ENCODE assay signal across 20 cellular contexts in genomic region chr1:197801111-197801482, GRCh38. TPM values are rescaled to one million over a fixed set of nuclear protein-coding genes. Genes with fewer than 3 reads are reported as not detected.
A peak's percentile ranks its signal among the peaks of the same experiment; 100 is the strongest.
DNase-seq lines count a peak whose midpoint lies in the region; ATAC-seq, FAIRE-seq and TF ChIP-seq lines count a peak whose summit lies in the region.
"Had no signal": no experiment of that assay in that cellular context is flagged by ENCODE, and none has a peak within 500 bp of the region (broad histone marks: within the 10 kb centered on the region; RNA-seq: fewer than 3 reads in every experiment).

No MANE protein-coding gene starts in this region.

- no peak overlapping the region for H2BK20ac ChIP-seq in IMR-90 (ENCODE audit: low read depth, low read length)

- POLR2A ChIA-PET in IMR-90 (lab: Charles Lee; ENCODE audit: unreplicated experiment) (no interaction called here), K562 (lab: Yijun Ruan, JAX) (no interaction called here), HepG2 (lab: Yijun Ruan, JAX) (no interaction called here)

- peak overlapping the region; percentile 12; the same call in 1 of the 2 replicates for H3K4ac ChIP-seq in IMR-90 (ENCODE audit: low read depth, low read length)

- H3K9me3 ChIP-seq in IMR-90 (ENCODE audit: control insufficient read depth, insufficient read depth, low read length) = peaks cover 13% of the 10 kb centered on the region
- H3K9me3 ChIP-seq in K562 (replicated peaks; ENCODE audit: control insufficient read depth, insufficient read depth, low read depth, low read length) = peaks cover 6% of the 10 kb centered on the region
- H3K9me3 ChIP-seq in HepG2 (ENCODE audit: low read length) = peaks cover 14% of the 10 kb centered on the region
- H3K9me3 ChIP-seq in effector memory CD4-positive, alpha-beta T cell (ENCODE audit: control insufficient read depth, low read length) = no peaks in the 10 kb centered on the region

- H3K23ac ChIP-seq in IMR-90 (ENCODE audit: low read depth, low read length) = no peak overlapping the region

- H3K9ac ChIP-seq in IMR-90 (ENCODE audit: low read depth, low read length) (no peak overlapping the region), K562 (ENCODE audit: insufficient read depth in 1 of 2, low read depth in 2 of 2, low read length in 2 of 2) (no peak overlapping the region; a peak in 1 of 4 replicates), HepG2 (ENCODE audit: insufficient read depth, low read depth, low read length) (no peak overlapping the region)
- H3K9ac ChIP-seq: GM23248 had no signal

- H3K79me1 ChIP-seq in IMR-90 (ENCODE audit: low read depth in 1 of 2, low read length in 2 of 2) = no peaks in the 10 kb centered on the region

- ATAC-seq in IMR-90 (ENCODE audit: low read depth) (no peak), K562 (no peak), HepG2 (peak; percentile 66), sciatic nerve (peak; percentile 26)

- no peak overlapping the region for H3K18ac ChIP-seq in IMR-90 (ENCODE audit: low read depth, low read length)

- no peak overlapping the region for H2BK5ac ChIP-seq in IMR-90 (ENCODE audit: low read depth, low read length, poor library complexity, severe bottlenecking)

- H3K4me1 ChIP-seq in IMR-90 (ENCODE audit: control insufficient read depth, insufficient read depth, low read length) (peaks cover 12% of the 10 kb centered on the region), K562 (replicated peaks in 1 of 2; ENCODE audit: control insufficient read depth in 2 of 2, insufficient read depth in 2 of 2, low read length in 2 of 2) (no peaks in the 10 kb centered on the region), HepG2 (ENCODE audit: insufficient read depth, low read length) (peaks cover 13% of the 10 kb centered on the region; the same call in 1 of the 2 replicates)
- H3K4me1 ChIP-seq in effector memory CD4-positive, alpha-beta T cell (ENCODE audit: control insufficient read depth, insufficient read depth, low read length, poor library complexity, severe bottlenecking) = no peaks in the 10 kb centered on the region

- H4K5ac ChIP-seq in IMR-90 (ENCODE audit: low read depth, low read length) = no peak overlapping the region

- no CpG with 5 or more reads among the region's 1 CpG for WGBS in IMR-90 (ENCODE audit: extremely low coverage in 2 of 2, insufficient read length in 1 of 2), 2 experiments
- 9% methylated on average over 1 of the region's 1 CpG for WGBS in K562 (ENCODE audit: insufficient coverage, low coverage, missing lambda C conversion rate)
- no CpG with 5 or more reads among the region's 1 CpG for WGBS in HepG2 (ENCODE audit: low lambda C conversion rate)

- TF ChIP-seq CTCF in IMR-90 (conservative IDR thresholded peaks at IDR 0.05; ENCODE audit: low read depth, low read length) = no peak
- TF ChIP-seq CTCF in K562 (IDR thresholded peaks at IDR 0.05 in 2 of 3, conservative IDR thresholded peaks at IDR 0.05 in 1 of 3; ENCODE audit: insufficient read depth in 2 of 3, low read depth in 1 of 3, low read length in 3 of 3) = no peak
- TF ChIP-seq CTCF in HepG2 (CRISPR knock-in tag; IDR thresholded peaks at IDR 0.05) = no peak

- H3K27me3 ChIP-seq in IMR-90 (ENCODE audit: control insufficient read depth, insufficient read depth, low read length) (no peaks in the 10 kb centered on the region), K562 (ENCODE audit: control insufficient read depth in 2 of 2, insufficient read depth in 2 of 2, low read length in 2 of 2) (no peaks in the 10 kb centered on the region; a peak in 1 of 5 replicates), HepG2 (ENCODE audit: control insufficient read depth in 1 of 2, insufficient read depth in 2 of 2, low read length in 2 of 2) (no peaks in the 10 kb centered on the region)
- H3K27me3 ChIP-seq in effector memory CD4-positive, alpha-beta T cell (replicated peaks; ENCODE audit: control insufficient read depth, insufficient read depth, low read length, poor library complexity, severe bottlenecking) = no peaks in the 10 kb centered on the region

- DNase-seq in IMR-90 = no peak
- DNase-seq in K562 (ENCODE audit: extremely low read depth in 1 of 4, low spot score in 3 of 4) = no peak
- DNase-seq in HepG2 (ENCODE audit: low spot score) = no peak
- no peak for DNase-seq in sciatic nerve (ENCODE audit: low spot score)
- DNase-seq in RCC 7860 (ENCODE audit: low spot score) = no peak
- DNase-seq in NCI-H748 (lab: John Stamatoyannopoulos, UW; ENCODE audit: unreplicated experiment) = no peak
- DNase-seq in effector memory CD4-positive, alpha-beta T cell = no peak
- DNase-seq: ACHN; AML-193; CD4-positive, alpha-beta T cell; DMS153; DMS79; GDM1; GM23248; HCEC 1CT had no signal

- no peak overlapping the region for H3K27ac ChIP-seq in IMR-90 (ENCODE audit: insufficient read depth, low read length)
- H3K27ac ChIP-seq in K562 (ENCODE audit: extremely low read depth, low read depth, low read length) = no peak overlapping the region
- H3K27ac ChIP-seq in HepG2 (ENCODE audit: extremely low read length, insufficient read depth, low read length) = no peak overlapping the region
- H3K27ac ChIP-seq in effector memory CD4-positive, alpha-beta T cell (ENCODE audit: insufficient read depth, low read length, poor library complexity, severe bottlenecking) = no peak overlapping the region
- H3K27ac ChIP-seq: C4-2B, GM23248 had no signal

- TF ChIP-seq POLR2A in IMR-90 (IDR thresholded peaks at IDR 0.05; ENCODE audit: low read depth, low read length) (no peak), K562 (conservative IDR thresholded peaks at IDR 0.05) (no peak), HepG2 (IDR thresholded peaks at IDR 0.05; ENCODE audit: insufficient read depth in 1 of 2, low read depth in 2 of 2, low read length in 2 of 2) (no peak)

- H3K9me1 ChIP-seq in IMR-90 (ENCODE audit: insufficient read depth, low read length) (peaks cover 12% of the 10 kb centered on the region), K562 (ENCODE audit: control insufficient read depth, insufficient read depth, low read length) (no peaks in the 10 kb centered on the region)

- in situ Hi-C loops in IMR-90 (cut with MboI; ENCODE audit: low sequenced_read_pairs) = no loop called here
- in situ Hi-C loops in K562 (cut with MboI) = no loop called here
- in situ Hi-C loops in HepG2 (cut with HindIII; ENCODE audit: extremely low pct_ligation_motif_present, low pct_unique_long_range_greater_than_20kb) = no loop called here

- dilution Hi-C loops in IMR-90 (cut with HindIII; ENCODE audit: low sequenced_read_pairs, unreplicated experiment) = no loop called here

- H2AK9ac ChIP-seq in IMR-90 (replicated peaks; ENCODE audit: low read depth, low read length, poor library complexity) = no peak overlapping the region

- H3K4me3 ChIP-seq in IMR-90 (ENCODE audit: insufficient read depth, low read depth, low read length) (no peak overlapping the region), K562 (no peak overlapping the region), HepG2 (replicated peaks in 1 of 3; ENCODE audit: insufficient read depth in 1 of 3, low read depth in 2 of 3, low read length in 3 of 3) (no peak overlapping the region)
- H3K4me3 ChIP-seq in effector memory CD4-positive, alpha-beta T cell (ENCODE audit: insufficient read depth, low read depth, low read length, poor library complexity, severe bottlenecking) = no peak overlapping the region
- H3K4me3 ChIP-seq: GM23248 had no signal

- no peak overlapping the region for H2BK15ac ChIP-seq in IMR-90 (ENCODE audit: low read depth, low read length)

- no peak overlapping the region for H3K56ac ChIP-seq in IMR-90 (ENCODE audit: extremely low read depth, insufficient read depth, low read length)

- TF ChIP-seq RAD21 in IMR-90 (IDR thresholded peaks at IDR 0.05; ENCODE audit: low read length) = no peak
- no peak for TF ChIP-seq RAD21 in K562 (CRISPR knock-in tag; conservative IDR thresholded peaks at IDR 0.05 in 1 of 2, IDR thresholded peaks at IDR 0.05 in 1 of 2)
- TF ChIP-seq RAD21 in HepG2 (CRISPR knock-in tag; IDR thresholded peaks at IDR 0.05) = no peak

- CTCF ChIA-PET in IMR-90 (lab: Yijun Ruan, JAX) = no interaction called here
- CTCF ChIA-PET in K562 (lab: Yijun Ruan, JAX; ENCODE audit: low intra/inter-chr PET ratio) = no interaction called here
- CTCF ChIA-PET in HepG2 (lab: Yijun Ruan, JAX; ENCODE audit: low intra/inter-chr PET ratio, low total read pairs) = no interaction called here

- TF ChIP-seq EP300 in K562 (IDR thresholded peaks at IDR 0.05; ENCODE audit: low read length) = no peak
- TF ChIP-seq EP300 in HepG2 (IDR thresholded peaks at IDR 0.05; ENCODE audit: low read depth in 2 of 2, low read length in 2 of 2) = no peak
- no peak for TF ChIP-seq EP300 in HepG2 (CRISPR knock-in tag; IDR thresholded peaks at IDR 0.05; ENCODE audit: borderline replicate concordance)

- no peak for FAIRE-seq in K562 (lab: Jason Lieb, UNC)
- FAIRE-seq in HepG2 (lab: Jason Lieb, UNC) = no peak
- FAIRE-seq in RCC 7860 (lab: Jason Lieb, UNC) = no peak
- FAIRE-seq: A204.1, GM12892, GM18507, H54 had no signal

- H4K91ac ChIP-seq in IMR-90 (ENCODE audit: insufficient read depth, low read depth, low read length) = no peak overlapping the region

- no peak overlapping the region for H4K8ac ChIP-seq in IMR-90 (ENCODE audit: low read depth in 2 of 2, low read length in 2 of 2)

- H3K79me2 ChIP-seq in K562 (ENCODE audit: control insufficient read depth, insufficient read depth, low read length) (no peaks in the 10 kb centered on the region), HepG2 (ENCODE audit: insufficient read depth, low read length) (no peaks in the 10 kb centered on the region)

- no peak overlapping the region for H2BK120ac ChIP-seq in IMR-90 (ENCODE audit: low read depth, low read length)

- peak overlapping the region; percentile 43 for H2AFZ ChIP-seq in IMR-90 (replicated peaks; ENCODE audit: low read length, poor library complexity)
- H2AFZ ChIP-seq in K562 (ENCODE audit: low read depth, low read length) = no peak overlapping the region
- no peak overlapping the region for H2AFZ ChIP-seq in HepG2 (ENCODE audit: low read length)
- H2AFZ ChIP-seq: GM23248 had no signal

- H3K4me2 ChIP-seq in IMR-90 (ENCODE audit: low read depth, low read length) (no peak overlapping the region), K562 (ENCODE audit: insufficient read depth, low read length) (no peak overlapping the region), HepG2 (ENCODE audit: low read depth, low read length) (peak overlapping the region; percentile 39; the same call in 1 of the 2 replicates)

- BruUV-seq in IMR-90 (replicated peaks; lab: Mats Ljungman, UMichigan) (no TSS peak), K562 (replicated peaks; lab: Mats Ljungman, UMichigan) (no TSS peak), HepG2 (replicated peaks; lab: Mats Ljungman, UMichigan) (no TSS peak)

- intact Hi-C loops in IMR-90 (cut with micrococcal nuclease) (no loop called here), K562 (cut with micrococcal nuclease) (no loop called here), HepG2 (cut with micrococcal nuclease; ENCODE audit: unreplicated experiment) (no loop called here), sciatic nerve (cut with DNase I) (no loop called here)

- no peaks in the 10 kb centered on the region for H4K20me1 ChIP-seq in IMR-90 (ENCODE audit: insufficient read depth, low read length)
- no peaks in the 10 kb centered on the region for H4K20me1 ChIP-seq in K562 (replicated peaks; ENCODE audit: control insufficient read depth, insufficient read depth, low read length)
- H4K20me1 ChIP-seq in HepG2 (ENCODE audit: insufficient read depth, low read length) = no peaks in the 10 kb centered on the region

- H3K36me3 ChIP-seq in IMR-90 (ENCODE audit: control insufficient read depth, insufficient read depth, low read length) (no peaks in the 10 kb centered on the region), K562 (ENCODE audit: control insufficient read depth, insufficient read depth, low read length) (no peaks in the 10 kb centered on the region), HepG2 (replicated peaks in 1 of 2; ENCODE audit: control insufficient read depth in 1 of 2, insufficient read depth in 2 of 2, low read length in 2 of 2) (no peaks in the 10 kb centered on the region)
- H3K36me3 ChIP-seq in effector memory CD4-positive, alpha-beta T cell (ENCODE audit: control insufficient read depth, insufficient read depth, low read length) = no peaks in the 10 kb centered on the region

- H3K14ac ChIP-seq in IMR-90 (replicated peaks; ENCODE audit: low read depth, low read length) = no peak overlapping the region

- H2AK5ac ChIP-seq in IMR-90 (ENCODE audit: low read depth, low read length) = no peak overlapping the region

RNA-seq across cellular contexts. Expression of gene DENND1B, which starts 25.8 kb away (rescaled TPM):
- total RNA-seq in IMR-90 (2012; rRNA removed) (24.2 and 26.1 TPM in 2 replicates), K562 (2014; rRNA removed) (4.7 and 6.0 TPM in 2 replicates), K562 (2014; rRNA removed; fragmentation: Illumina TruSeq; extraction: Trizol) (10.7 and 13.0 TPM in 2 replicates), K562 (2015; rRNA removed; fragmentation: Illumina TruSeq; extraction: Trizol) (10.6 and 12.1 TPM in 2 replicates), K562 (2021) (9.1 and 9.3 TPM in 2 replicates), HepG2 (2016; rRNA removed; fragmentation: Illumina TruSeq; extraction: Trizol) (5.7 and 7.5 TPM in 2 replicates), sciatic nerve (16.6 TPM)
- polyA plus RNA-seq in IMR-90 (2012; rRNA removed) (3.6 and 4.0 TPM in 2 replicates), K562 (2011; rRNA removed) (9.3 and 10.3 TPM in 2 replicates), K562 (2014; fragmentation: Illumina TruSeq; extraction: Trizol) (7.1 and 7.5 TPM in 2 replicates), K562 (2014; fragmentation: Nextera tagmentation; extraction: Ambion mirVana) (1 to 10 TPM; 2.1 to 3.3 TPM), K562 (2014; rRNA removed) (2.9 TPM in 2 replicates), HepG2 (2011; rRNA removed) (2.1 and 2.6 TPM in 2 replicates)
- 0.86 and 1.1 TPM in 2 replicates for polyA plus RNA-seq in IMR-90 (2012; cell fraction: cytosol; rRNA removed)
- 1.2 and 9.7 TPM in 2 replicates for polyA plus RNA-seq in IMR-90 (2012; cell fraction: nucleus; rRNA removed; ENCODE audit: low replicate concordance)
- total RNA-seq in K562 (2011; cell fraction: chromatin; rRNA removed; ENCODE audit: low replicate concordance) = 36.5 and 51.3 TPM in 2 replicates
- total RNA-seq in K562 (2011; cell fraction: nucleolus; rRNA removed) = 9.0 and 13.6 TPM in 2 replicates
- 24.3 and 35.3 TPM in 2 replicates for total RNA-seq in K562 (2011; cell fraction: nucleoplasm; rRNA removed)
- 2.1 and 3.7 TPM in 2 replicates for polyA plus RNA-seq in K562 (2011; cell fraction: cytosol; rRNA removed)
- polyA plus RNA-seq in K562 (2011; cell fraction: nucleus; rRNA removed) = 10.5 and 19.6 TPM in 2 replicates
- 4.0 and 4.9 TPM in 2 replicates for polyA plus RNA-seq in K562 (2012)
- polyA minus RNA-seq in K562 (2011; rRNA and poly(A)+ RNA removed) = 34.2 and 47.7 TPM in 2 replicates
- 5.2 and 7.3 TPM in 2 replicates for polyA minus RNA-seq in K562 (2011; cell fraction: cytosol; rRNA and poly(A)+ RNA removed)
- polyA minus RNA-seq in K562 (2011; cell fraction: nucleus; rRNA and poly(A)+ RNA removed) = 30.2 and 68.3 TPM in 2 replicates
- 8.2 and 9.3 TPM in 2 replicates for total RNA-seq in HepG2 (2016; cell fraction: cytosol; rRNA removed; fragmentation: Illumina TruSeq; extraction: Trizol; ENCODE audit: low read depth)
- total RNA-seq in HepG2 (2016; cell fraction: insoluble cytoplasmic fraction; rRNA removed; fragmentation: Illumina TruSeq; extraction: Trizol) = 6.2 and 6.5 TPM in 2 replicates
- 4.1 and 4.5 TPM in 2 replicates for total RNA-seq in HepG2 (2016; cell fraction: membrane; rRNA removed; fragmentation: Illumina TruSeq; extraction: Trizol)
- 18.2 and 22.5 TPM in 2 replicates for total RNA-seq in HepG2 (2016; cell fraction: nucleus; rRNA removed; fragmentation: Illumina TruSeq; extraction: Trizol)
- 0.89 and 1.2 TPM in 2 replicates for polyA plus RNA-seq in HepG2 (2011; cell fraction: cytosol; rRNA removed)
- polyA plus RNA-seq in HepG2 (2011; cell fraction: nucleus; rRNA removed) = 2.4 and 3.0 TPM in 2 replicates
- 1.9 TPM in 2 replicates for polyA plus RNA-seq in HepG2 (2012)
- 0.51 and 0.55 TPM in 2 replicates for polyA plus RNA-seq in HepG2 (2016; cell fraction: cytosol; fragmentation: Illumina TruSeq; extraction: Trizol; ENCODE audit: low read depth)
- polyA plus RNA-seq in HepG2 (2016; cell fraction: insoluble cytoplasmic fraction; fragmentation: Illumina TruSeq; extraction: Trizol; ENCODE audit: low read depth) = 3.2 and 3.4 TPM in 2 replicates
- 0.77 and 0.92 TPM in 2 replicates for polyA plus RNA-seq in HepG2 (2016; cell fraction: membrane; fragmentation: Illumina TruSeq; extraction: Trizol; ENCODE audit: low read depth)
- 3.9 and 4.6 TPM in 2 replicates for polyA plus RNA-seq in HepG2 (2016; cell fraction: nucleus; fragmentation: Illumina TruSeq; extraction: Trizol; ENCODE audit: insufficient read depth, low read depth)
- polyA minus RNA-seq in HepG2 (2011; rRNA and poly(A)+ RNA removed; ENCODE audit: low replicate concordance) = 10.7 and 15.7 TPM in 2 replicates
- polyA minus RNA-seq in HepG2 (2011; cell fraction: cytosol; rRNA and poly(A)+ RNA removed) = 3.7 and 5.0 TPM in 2 replicates
- 39.9 and 40.9 TPM in 2 replicates for polyA minus RNA-seq in HepG2 (2011; cell fraction: nucleus; rRNA and poly(A)+ RNA removed)

Comparison
In these comparisons a context has a peak if more than half of its experiments do, and no peak if none do; other contexts are left out.
1. ATAC-seq: peak in HepG2 (single experiment) and sciatic nerve (single experiment); none in IMR-90 (single experiment) and K562 (single experiment).